Comparison of ENCODE assay signal across 8 cellular contexts in genomic region chrX:3920424-3921017, GRCh38.
DNase-seq lines count a peak whose midpoint lies in the region; ATAC-seq lines count a peak whose summit lies in the region.
"Not testable (repeated sequence)": the region's sequence is repeated elsewhere in the genome, so short reads cannot be mapped to it uniquely, and the experiment has no call there.

No MANE protein-coding gene starts in this region.

- not testable (repeated sequence) for DNase-seq in activated CD8-positive, alpha-beta memory T cell treated with anti-CD3 and anti-CD28 coated beads, Interleukin-2, amount 10 ng/mL, durations not matched to agents 7 days and 5 days; left colon; stimulated activated naive CD8-positive, alpha-beta T cell treated with anti-CD3 and anti-CD28 coated beads, Interleukin-15, amount 100 ng/mL, for 72 hours

- H3K4me1 Mint-ChIP-seq in activated CD8-positive, alpha-beta memory T cell treated with anti-CD3 and anti-CD28 coated beads, Interleukin-2, amount 10 ng/mL, durations not matched to agents 7 days and 5 days; stimulated activated naive CD8-positive, alpha-beta T cell treated with anti-CD3 and anti-CD28 coated beads, Interleukin-15, amount 100 ng/mL, for 72 hours: not testable (repeated sequence)

- H3K9me3 Mint-ChIP-seq in activated CD8-positive, alpha-beta memory T cell treated with anti-CD3 and anti-CD28 coated beads, Interleukin-2, amount 10 ng/mL, durations not matched to agents 7 days and 5 days (ENCODE audit: low read depth); stimulated activated naive CD8-positive, alpha-beta T cell treated with anti-CD3 and anti-CD28 coated beads, Interleukin-15, amount 100 ng/mL, for 72 hours: not testable (repeated sequence)

- CTCF ChIA-PET in activated CD8-positive, alpha-beta memory T cell treated with anti-CD3 and anti-CD28 coated beads, Interleukin-2, amount 10 ng/mL, durations not matched to agents 7 days and 5 days (lab: Charles Lee): not testable (repeated sequence)

- not testable (repeated sequence) for H3K4me3 Mint-ChIP-seq in activated CD8-positive, alpha-beta memory T cell treated with anti-CD3 and anti-CD28 coated beads, Interleukin-2, amount 10 ng/mL, durations not matched to agents 7 days and 5 days; stimulated activated naive CD8-positive, alpha-beta T cell treated with anti-CD3 and anti-CD28 coated beads, Interleukin-15, amount 100 ng/mL, for 72 hours

- ATAC-seq in GM18867 (IDR thresholded peaks at IDR 0.05; ENCODE audit: unreplicated experiment) (peak; percentile 99), GM19468 (IDR thresholded peaks at IDR 0.05; ENCODE audit: extremely low read depth, unreplicated experiment) (peak; percentile 100), HG02588 (IDR thresholded peaks at IDR 0.05; ENCODE audit: unreplicated experiment) (peak; percentile 97), HG03060 (IDR thresholded peaks at IDR 0.05; ENCODE audit: low read depth, unreplicated experiment) (peak; percentile 83), HG03469 (IDR thresholded peaks at IDR 0.05; ENCODE audit: unreplicated experiment) (peak; percentile 96), left colon (peak; percentile 97)
- peak; percentile 98 for ATAC-seq in activated CD8-positive, alpha-beta memory T cell treated with anti-CD3 and anti-CD28 coated beads, Interleukin-2, amount 10 ng/mL, durations not matched to agents 7 days and 5 days
- peak; percentile 96 for ATAC-seq in stimulated activated naive CD8-positive, alpha-beta T cell treated with anti-CD3 and anti-CD28 coated beads, Interleukin-15, amount 100 ng/mL, for 72 hours

- not testable (repeated sequence) for H3K27me3 Mint-ChIP-seq in activated CD8-positive, alpha-beta memory T cell treated with anti-CD3 and anti-CD28 coated beads, Interleukin-2, amount 10 ng/mL, durations not matched to agents 7 days and 5 days; stimulated activated naive CD8-positive, alpha-beta T cell treated with anti-CD3 and anti-CD28 coated beads, Interleukin-15, amount 100 ng/mL, for 72 hours

- not testable (repeated sequence) for H3K36me3 Mint-ChIP-seq in activated CD8-positive, alpha-beta memory T cell treated with anti-CD3 and anti-CD28 coated beads, Interleukin-2, amount 10 ng/mL, durations not matched to agents 7 days and 5 days

- intact Hi-C loops in left colon (cut with DNase I, micrococcal nuclease): not testable (repeated sequence)

- not testable (repeated sequence) for H3K27ac Mint-ChIP-seq in activated CD8-positive, alpha-beta memory T cell treated with anti-CD3 and anti-CD28 coated beads, Interleukin-2, amount 10 ng/mL, durations not matched to agents 7 days and 5 days; stimulated activated naive CD8-positive, alpha-beta T cell treated with anti-CD3 and anti-CD28 coated beads, Interleukin-15, amount 100 ng/mL, for 72 hours
